ENCODE assay signal across 8 cellular contexts in genomic region chr18:77099501-77100370, GRCh38. TPM values are rescaled to one million over a fixed set of nuclear protein-coding genes. Genes with fewer than 3 reads are reported as not detected.
DNase-seq lines count a peak whose midpoint lies in the region; ATAC-seq and TF ChIP-seq lines count a peak whose summit lies in the region.

No MANE protein-coding gene starts in this region.

- H3K36me3 Mint-ChIP-seq in CD4-positive, alpha-beta T cell (ENCODE audit: low read depth), result peaks cover 70% of the 10 kb centered on the region
- H3K36me3 Mint-ChIP-seq in activated CD4-positive, alpha-beta T cell treated with anti-CD3 and anti-CD28 coated beads, Interleukin-2, amount 10 ng/mL, durations not matched to agents 7 days and 5 days (ENCODE audit: low read depth), result peaks cover 86% of the 10 kb centered on the region

- POLR2A ChIA-PET in CD4-positive, alpha-beta T cell (lab: Charles Lee), result interaction anchor here (0.8 to 4.2 kb wide), 10 partner anchors 15 to 47 kb away, joined by 3 to 40 read pairs (median 6); partner anchors contain the start of gene MBP
- POLR2A ChIA-PET in activated CD4-positive, alpha-beta T cell treated with anti-CD3 and anti-CD28 coated beads, Interleukin-2, amount 10 ng/mL, durations not matched to agents 7 days and 5 days (lab: Charles Lee), result interaction anchor here (1.6 kb wide), 1 partner anchor 32 kb away, joined by 4 read pairs; no protein-coding TSS in a partner anchor

- no peak overlapping the region for H3K4me3 ChIP-seq in adrenal gland

- no peaks in the 10 kb centered on the region for H3K9me3 ChIP-seq in CD4-positive, alpha-beta T cell (ENCODE audit: control insufficient read depth, low read length)
- H3K9me3 ChIP-seq in adrenal gland (replicated peaks in 1 of 3), result no peaks in the 10 kb centered on the region

- no peaks in the 10 kb centered on the region for H3K9me3 Mint-ChIP-seq in CD4-positive, alpha-beta T cell
- H3K9me3 Mint-ChIP-seq in activated CD4-positive, alpha-beta T cell treated with anti-CD3 and anti-CD28 coated beads, Interleukin-2, amount 10 ng/mL, durations not matched to agents 7 days and 5 days, result no peaks in the 10 kb centered on the region

- H3K4me1 ChIP-seq in adrenal gland (replicated peaks in 1 of 2), result peaks cover 20 to 47% of the 10 kb centered on the region in 2 donors

- H3K36me3 ChIP-seq in adrenal gland (replicated peaks in 1 of 2), result no peaks in the 10 kb centered on the region

- peak in 5 of 10 experiments; percentile 26 to 52 (median 30) for DNase-seq in CD4-positive, alpha-beta T cell
- peak; percentile 31 for DNase-seq in activated CD4-positive, alpha-beta T cell treated with anti-CD3 and anti-CD28 coated beads, Interleukin-2, amount 10 ng/mL, durations not matched to agents 7 days and 5 days
- DNase-seq in islet precursor cell (peak; percentile 54), NCI-H187 (lab: John Stamatoyannopoulos, UW) (no peak), adrenal gland (no peak), NCI-H345 treated with DMSO at 0.1 percent for 48 hours (lab: John Stamatoyannopoulos, UW; ENCODE audit: unreplicated experiment) (no peak)

- CTCF ChIA-PET in CD4-positive, alpha-beta T cell (lab: Charles Lee), result no interaction called here
- CTCF ChIA-PET in activated CD4-positive, alpha-beta T cell treated with anti-CD3 and anti-CD28 coated beads, Interleukin-2, amount 10 ng/mL, durations not matched to agents 7 days and 5 days (lab: Charles Lee), result interaction anchor here (1.7 kb wide), 1 partner anchor 31 kb away, joined by 6 read pairs; no protein-coding TSS in a partner anchor

- no peaks in the 10 kb centered on the region for H3K27me3 ChIP-seq in CD4-positive, alpha-beta T cell (ENCODE audit: control insufficient read depth, insufficient read depth, low read length)
- H3K27me3 ChIP-seq in adrenal gland, result no peaks in the 10 kb centered on the region

- TF ChIP-seq CTCF in CD4-positive, alpha-beta T cell (IDR thresholded peaks at IDR 0.05), result no peak
- TF ChIP-seq CTCF in adrenal gland (IDR thresholded peaks at IDR 0.05), result no peak

- ATAC-seq in CD4-positive, alpha-beta T cell (ENCODE audit: poor library complexity), result peak; percentile 21
- ATAC-seq in GM21515 (IDR thresholded peaks at IDR 0.05; ENCODE audit: unreplicated experiment) (peak; percentile 24), GM21619 (IDR thresholded peaks at IDR 0.05; ENCODE audit: unreplicated experiment) (no peak)

- peaks cover 97% of the 10 kb centered on the region for H3K4me1 Mint-ChIP-seq in CD4-positive, alpha-beta T cell (ENCODE audit: low read depth)
- H3K4me1 Mint-ChIP-seq in activated CD4-positive, alpha-beta T cell treated with anti-CD3 and anti-CD28 coated beads, Interleukin-2, amount 10 ng/mL, durations not matched to agents 7 days and 5 days, result peaks cover 96% of the 10 kb centered on the region

- no peak for TF ChIP-seq POLR2A in adrenal gland (IDR thresholded peaks at IDR 0.05)

- peak overlapping the region; percentile 78 for H3K4me3 Mint-ChIP-seq in CD4-positive, alpha-beta T cell
- H3K4me3 Mint-ChIP-seq in activated CD4-positive, alpha-beta T cell treated with anti-CD3 and anti-CD28 coated beads, Interleukin-2, amount 10 ng/mL, durations not matched to agents 7 days and 5 days, result peak overlapping the region; percentile 16

- peak overlapping the region; percentile 74 for H3K27ac ChIP-seq in CD4-positive, alpha-beta T cell (ENCODE audit: low read depth, low read length)
- H3K27ac ChIP-seq in adrenal gland, result peak overlapping the region in 1 of 5 donors; percentile 13

- H3K27ac Mint-ChIP-seq in CD4-positive, alpha-beta T cell, result peak overlapping the region; percentile 97
- peak overlapping the region; percentile 99 for H3K27ac Mint-ChIP-seq in activated CD4-positive, alpha-beta T cell treated with anti-CD3 and anti-CD28 coated beads, Interleukin-2, amount 10 ng/mL, durations not matched to agents 7 days and 5 days

- intact Hi-C loops in CD4-positive, alpha-beta T cell (cut with DNase I, micrococcal nuclease), result loop anchor here in 1 of 2 experiments (2.0 kb wide), 1 partner anchor 37 kb away; no protein-coding TSS in a partner anchor
- intact Hi-C loops in adrenal gland (cut with DNase I), result no loop called here

- no peaks in the 10 kb centered on the region for H3K27me3 Mint-ChIP-seq in CD4-positive, alpha-beta T cell
- no peaks in the 10 kb centered on the region for H3K27me3 Mint-ChIP-seq in activated CD4-positive, alpha-beta T cell treated with anti-CD3 and anti-CD28 coated beads, Interleukin-2, amount 10 ng/mL, durations not matched to agents 7 days and 5 days

- 60 to 80% (median 73%) methylated on average over 18 to 21 of the region's 21 CpGs for WGBS in adrenal gland, 4 donors

RNA-seq across cellular contexts. Expression of gene MBP, which starts 32.8 kb away (rescaled TPM):
- total RNA-seq in CD4-positive, alpha-beta T cell, result 10 to 100 TPM; 75.4 to 79.2 TPM
- total RNA-seq in activated CD4-positive, alpha-beta T cell treated with anti-CD3 and anti-CD28 coated beads, Interleukin-2, amount 10 ng/mL, durations not matched to agents 7 days and 5 days, result 100 to 1,000 TPM; 111 to 133 TPM
- 10 to 100 TPM; 11.2 to 23.7 (median 16.0) TPM for total RNA-seq in adrenal gland
- polyA plus RNA-seq in adrenal gland, result 1 to 10 TPM; 3.5 to 7.6 (median 6.2) TPM

Comparison
In these comparisons a context has a peak if more than half of its experiments do, and no peak if none do; other contexts are left out.
1. DNase-seq: peak in activated CD4-positive, alpha-beta T cell treated with anti-CD3 and anti-CD28 coated beads, Interleukin-2, amount 10 ng/mL, durations not matched to agents 7 days and 5 days (single experiment) and islet precursor cell (single experiment); none in NCI-H187 (0 of 2), adrenal gland (0 of 7) and NCI-H345 treated with DMSO at 0.1 percent for 48 hours (single experiment).